Comparison of ENCODE assay signal across 17 cellular contexts in genomic region chr1:67673468-67674201, GRCh38. TPM values are rescaled to one million over a fixed set of nuclear protein-coding genes. Genes with fewer than 3 reads are reported as not detected.
DNase-seq lines count a peak whose midpoint lies in the region; ATAC-seq and TF ChIP-seq lines count a peak whose summit lies in the region.
"Had no signal": no experiment of that assay in that cellular context is flagged by ENCODE, and none has a peak within 500 bp of the region (broad histone marks: within the 10 kb centered on the region; RNA-seq: fewer than 3 reads in every experiment).

No MANE protein-coding gene starts in this region.

- H3K4me1 ChIP-seq in CD8-positive, alpha-beta T cell (ENCODE audit: insufficient read depth, low read length), result peaks cover 21% of the 10 kb centered on the region
- H3K4me1 ChIP-seq in Karpas-422 (ENCODE audit: low read length) (peaks cover 45% of the 10 kb centered on the region), psoas muscle (peaks cover 33% of the 10 kb centered on the region)
- H3K4me1 ChIP-seq: body of pancreas, foreskin keratinocyte had no signal

- H3K4me3 Mint-ChIP-seq in CD8-positive, alpha-beta T cell, result no peak overlapping the region
- H3K4me3 Mint-ChIP-seq in activated T-helper 1 cell treated with anti-CD3 and anti-CD28 coated beads, Interleukin-12 subunit alpha, Interleukin-12 subunit beta, Interleukin-2, Interleukin-4 antibody, amounts not matched to agents 30 ng/mL and 10 ng/mL and 1 ng/mL, durations not matched to agents 14 hours and 24 hours and 36 hours, result no peak overlapping the region
- no peak overlapping the region for H3K4me3 Mint-ChIP-seq in MCF 10A (ENCODE audit: unreplicated experiment)
- no peak overlapping the region for H3K4me3 Mint-ChIP-seq in T-helper 2 cell treated with Interferon-gamma antibody and Interleukin-4, amounts not matched to agents 5 μg/mL and 100 μg/mL, for 36 hours
- H3K4me3 Mint-ChIP-seq: CD14-positive monocyte, GM23338 had no signal

- no peak for TF ChIP-seq CTCF in CD8-positive, alpha-beta T cell (IDR thresholded peaks at IDR 0.05)
- TF ChIP-seq CTCF in psoas muscle (IDR thresholded peaks at IDR 0.05) (no peak), MCF 10A (IDR thresholded peaks at IDR 0.05; ENCODE audit: unreplicated experiment) (no peak)

- H3K36me3 Mint-ChIP-seq in CD8-positive, alpha-beta T cell, result no peaks in the 10 kb centered on the region
- H3K36me3 Mint-ChIP-seq in activated T-helper 1 cell treated with anti-CD3 and anti-CD28 coated beads, Interleukin-12 subunit alpha, Interleukin-12 subunit beta, Interleukin-2, Interleukin-4 antibody, amounts not matched to agents 30 ng/mL and 10 ng/mL and 1 ng/mL, durations not matched to agents 14 hours and 24 hours and 36 hours (ENCODE audit: low read depth), result peaks cover 2% of the 10 kb centered on the region
- H3K36me3 Mint-ChIP-seq in MCF 10A (ENCODE audit: insufficient read depth, unreplicated experiment), result no peaks in the 10 kb centered on the region
- no peaks in the 10 kb centered on the region for H3K36me3 Mint-ChIP-seq in T-helper 2 cell treated with Interferon-gamma antibody and Interleukin-4, amounts not matched to agents 5 μg/mL and 100 μg/mL, for 36 hours (ENCODE audit: low read depth)
- H3K36me3 Mint-ChIP-seq: CD14-positive monocyte had no signal

- no peaks in the 10 kb centered on the region for H3K79me2 ChIP-seq in Karpas-422 (ENCODE audit: low read length)

- WGBS in psoas muscle, 3 donors, result 91 to 98% (median 97%) methylated on average over 1 of the region's 1 CpG

- ATAC-seq in CD8-positive, alpha-beta T cell, result no peak
- ATAC-seq in psoas muscle, result no peak
- ATAC-seq: body of pancreas, foreskin keratinocyte had no signal

- BruUV-seq in MCF 10A (replicated peaks; lab: Mats Ljungman, UMichigan), result no TSS peak

- CTCF ChIA-PET in CD8-positive, alpha-beta T cell (lab: Charles Lee), result interaction anchor here (1.7 to 1.8 kb wide), 2 partner anchors 95 to 112 kb away, joined by 4 to 6 read pairs; no protein-coding TSS in a partner anchor
- CTCF ChIA-PET in MCF 10A (lab: Yijun Ruan, JAX), result interaction anchor here (0.6 to 1.4 kb wide), 5 partner anchors 55 to 138 kb away, joined by 3 to 6 read pairs (median 3); no protein-coding TSS in a partner anchor

- peaks cover 5% of the 10 kb centered on the region for H3K27me3 Mint-ChIP-seq in CD8-positive, alpha-beta T cell (ENCODE audit: low read depth)
- H3K27me3 Mint-ChIP-seq in activated T-helper 1 cell treated with anti-CD3 and anti-CD28 coated beads, Interleukin-12 subunit alpha, Interleukin-12 subunit beta, Interleukin-2, Interleukin-4 antibody, amounts not matched to agents 30 ng/mL and 10 ng/mL and 1 ng/mL, durations not matched to agents 14 hours and 24 hours and 36 hours (ENCODE audit: insufficient read depth), result peaks cover 29% of the 10 kb centered on the region
- H3K27me3 Mint-ChIP-seq in MCF 10A (ENCODE audit: insufficient read depth, unreplicated experiment), result no peaks in the 10 kb centered on the region
- peaks cover 39% of the 10 kb centered on the region for H3K27me3 Mint-ChIP-seq in T-helper 2 cell treated with Interferon-gamma antibody and Interleukin-4, amounts not matched to agents 5 μg/mL and 100 μg/mL, for 36 hours (ENCODE audit: low read depth)

- H3K36me3 ChIP-seq in CD8-positive, alpha-beta T cell (ENCODE audit: insufficient read depth, low read length), result no peaks in the 10 kb centered on the region
- H3K36me3 ChIP-seq in Karpas-422 (ENCODE audit: insufficient read depth, low read length) (no peaks in the 10 kb centered on the region), psoas muscle (ENCODE audit: insufficient read depth in 1 of 2, low read depth in 1 of 2) (no peaks in the 10 kb centered on the region)
- H3K36me3 ChIP-seq: esophagus squamous epithelium, heart left ventricle, MG63, upper lobe of left lung had no signal

- no peaks in the 10 kb centered on the region for H4K20me1 ChIP-seq in Karpas-422 (ENCODE audit: insufficient read depth, low read depth, low read length)

- H3K9ac ChIP-seq in Karpas-422 (ENCODE audit: low read length), result no peak overlapping the region

- no peak for DNase-seq in CD8-positive, alpha-beta T cell
- DNase-seq in Karpas-422 (no peak), psoas muscle (no peak), MCF 10A (ENCODE audit: unreplicated experiment) (no peak), cardiac septum (ENCODE audit: low spot score) (no peak)
- no peak for DNase-seq in activated T-helper 1 cell treated with anti-CD3 and anti-CD28 coated beads, Interleukin-12 subunit alpha, Interleukin-12 subunit beta, Interleukin-2, Interleukin-4 antibody, amounts not matched to agents 30 ng/mL and 10 ng/mL and 1 ng/mL, durations not matched to agents 14 hours and 24 hours and 36 hours (ENCODE audit: low spot score)
- no peak for DNase-seq in T-helper 2 cell treated with Interferon-gamma antibody and Interleukin-4, amounts not matched to agents 5 μg/mL and 100 μg/mL, for 36 hours (ENCODE audit: low spot score)
- DNase-seq: cerebellar nuclear complex, EL, esophagus squamous epithelium, foreskin keratinocyte had no signal

- peaks cover 22% of the 10 kb centered on the region for H3K4me1 Mint-ChIP-seq in CD8-positive, alpha-beta T cell (ENCODE audit: low read depth)
- peaks cover 26% of the 10 kb centered on the region for H3K4me1 Mint-ChIP-seq in activated T-helper 1 cell treated with anti-CD3 and anti-CD28 coated beads, Interleukin-12 subunit alpha, Interleukin-12 subunit beta, Interleukin-2, Interleukin-4 antibody, amounts not matched to agents 30 ng/mL and 10 ng/mL and 1 ng/mL, durations not matched to agents 14 hours and 24 hours and 36 hours (ENCODE audit: low read depth)
- H3K4me1 Mint-ChIP-seq in MCF 10A (ENCODE audit: insufficient read depth, unreplicated experiment), result no peaks in the 10 kb centered on the region
- peaks cover 24% of the 10 kb centered on the region for H3K4me1 Mint-ChIP-seq in T-helper 2 cell treated with Interferon-gamma antibody and Interleukin-4, amounts not matched to agents 5 μg/mL and 100 μg/mL, for 36 hours (ENCODE audit: low read depth)

- no peak overlapping the region for H3K4me3 ChIP-seq in CD8-positive, alpha-beta T cell (ENCODE audit: low read depth, low read length)
- H3K4me3 ChIP-seq in Karpas-422 (ENCODE audit: low read length) (no peak overlapping the region), psoas muscle (no peak overlapping the region)
- H3K4me3 ChIP-seq: body of pancreas, esophagus squamous epithelium, GM23338, heart left ventricle, MG63, upper lobe of left lung had no signal

- H3K27me3 ChIP-seq in CD8-positive, alpha-beta T cell (ENCODE audit: insufficient read depth, low read length), result no peaks in the 10 kb centered on the region
- H3K27me3 ChIP-seq in Karpas-422 (ENCODE audit: low read length) (no peaks in the 10 kb centered on the region), psoas muscle (ENCODE audit: insufficient read depth in 3 of 3, low read length in 2 of 3) (no peaks in the 10 kb centered on the region)
- H3K27me3 ChIP-seq: body of pancreas, esophagus squamous epithelium, foreskin keratinocyte, heart left ventricle, MG63, upper lobe of left lung had no signal

- no peaks in the 10 kb centered on the region for H3K9me2 ChIP-seq in Karpas-422 (replicated peaks; ENCODE audit: insufficient read depth, low read length)

- H3K4me2 ChIP-seq in Karpas-422 (ENCODE audit: low read depth, low read length, poor library complexity, severe bottlenecking), result no peak overlapping the region
- H3K4me2 ChIP-seq: GM23338 had no signal

- intact Hi-C loops in CD8-positive, alpha-beta T cell (cut with DNase I, micrococcal nuclease), result loop anchor here in 1 of 2 experiments (1.0 kb wide), 1 partner anchor 12 kb away; the partner anchor contains the start of gene GADD45A
- intact Hi-C loops in activated T-helper 1 cell treated with anti-CD3 and anti-CD28 coated beads, Interleukin-12 subunit alpha, Interleukin-12 subunit beta, Interleukin-2, Interleukin-4 antibody, amounts not matched to agents 30 ng/mL and 10 ng/mL and 1 ng/mL, durations not matched to agents 14 hours and 24 hours and 36 hours (cut with micrococcal nuclease), result loop anchor here (1.0 kb wide), 1 partner anchor 11 kb away; no protein-coding TSS in a partner anchor
- intact Hi-C loops in psoas muscle (cut with DNase I) (no loop called here), MCF 10A (cut with micrococcal nuclease) (no loop called here), cardiac septum (cut with DNase I) (no loop called here)

- H3K27ac Mint-ChIP-seq in CD8-positive, alpha-beta T cell, result peak overlapping the region; percentile 72
- H3K27ac Mint-ChIP-seq in activated T-helper 1 cell treated with anti-CD3 and anti-CD28 coated beads, Interleukin-12 subunit alpha, Interleukin-12 subunit beta, Interleukin-2, Interleukin-4 antibody, amounts not matched to agents 30 ng/mL and 10 ng/mL and 1 ng/mL, durations not matched to agents 14 hours and 24 hours and 36 hours, result peak overlapping the region; percentile 55
- H3K27ac Mint-ChIP-seq in MCF 10A (ENCODE audit: low read depth, unreplicated experiment), result no peak overlapping the region
- H3K27ac Mint-ChIP-seq in T-helper 2 cell treated with Interferon-gamma antibody and Interleukin-4, amounts not matched to agents 5 μg/mL and 100 μg/mL, for 36 hours, result no peak overlapping the region
- H3K27ac Mint-ChIP-seq: CD14-positive monocyte, GM23338 had no signal

- no peak overlapping the region for H3K27ac ChIP-seq in CD8-positive, alpha-beta T cell (ENCODE audit: low read depth, low read length)
- peak overlapping the region; percentile 71; the same call in 1 of the 2 replicates for H3K27ac ChIP-seq in Karpas-422 (ENCODE audit: low read length)
- peak overlapping the region; percentile 70 for H3K27ac ChIP-seq in psoas muscle
- H3K27ac ChIP-seq: body of pancreas, foreskin keratinocyte had no signal

- POLR2A ChIA-PET in CD8-positive, alpha-beta T cell (lab: Charles Lee), result interaction anchor here (4.9 kb wide), 1 partner anchor 12 kb away, joined by 46 read pairs; the partner anchor contains the start of gene GADD45A
- POLR2A ChIA-PET in MCF 10A (lab: Yijun Ruan, JAX), result interaction anchor here (0.9 to 2.2 kb wide), 2 partner anchors 10 to 17 kb away, joined by 3 to 7 read pairs; no protein-coding TSS in a partner anchor

- no peaks in the 10 kb centered on the region for H3K9me3 Mint-ChIP-seq in CD8-positive, alpha-beta T cell
- H3K9me3 Mint-ChIP-seq in activated T-helper 1 cell treated with anti-CD3 and anti-CD28 coated beads, Interleukin-12 subunit alpha, Interleukin-12 subunit beta, Interleukin-2, Interleukin-4 antibody, amounts not matched to agents 30 ng/mL and 10 ng/mL and 1 ng/mL, durations not matched to agents 14 hours and 24 hours and 36 hours, result no peaks in the 10 kb centered on the region
- H3K9me3 Mint-ChIP-seq in MCF 10A (ENCODE audit: unreplicated experiment), result no peaks in the 10 kb centered on the region
- no peaks in the 10 kb centered on the region for H3K9me3 Mint-ChIP-seq in T-helper 2 cell treated with Interferon-gamma antibody and Interleukin-4, amounts not matched to agents 5 μg/mL and 100 μg/mL, for 36 hours
- H3K9me3 Mint-ChIP-seq: CD14-positive monocyte, GM23338 had no signal

- no peaks in the 10 kb centered on the region for H3K9me3 ChIP-seq in CD8-positive, alpha-beta T cell (ENCODE audit: low read length)
- no peaks in the 10 kb centered on the region for H3K9me3 ChIP-seq in Karpas-422 (ENCODE audit: low read length)
- H3K9me3 ChIP-seq in psoas muscle, result no peaks in the 10 kb centered on the region
- H3K9me3 ChIP-seq: body of pancreas, esophagus squamous epithelium, heart left ventricle, MG63, upper lobe of left lung had no signal

- peak overlapping the region; percentile 46; the same call in 1 of the 2 replicates for H2AFZ ChIP-seq in Karpas-422 (ENCODE audit: low read length)
- H2AFZ ChIP-seq: GM23338 had no signal

RNA-seq across cellular contexts. Expression of gene GADD45A, which starts 11.4 kb away (rescaled TPM):
- total RNA-seq in CD8-positive, alpha-beta T cell, result 100 to 1,000 TPM; 194 to 196 TPM
- total RNA-seq in Karpas-422 (2014; rRNA removed; shearing (Covaris generic); ENCODE audit: low replicate concordance), result 6.5 and 13.3 TPM in 2 replicates
- total RNA-seq in activated T-helper 1 cell treated with anti-CD3 and anti-CD28 coated beads, Interleukin-12 subunit alpha, Interleukin-12 subunit beta, Interleukin-2, Interleukin-4 antibody, amounts not matched to agents 30 ng/mL and 10 ng/mL and 1 ng/mL, durations not matched to agents 14 hours and 24 hours and 36 hours, result 47.3 and 48.2 TPM in 2 replicates
- total RNA-seq in psoas muscle (100 to 1,000 TPM in 3 of 4 donors, 10 to 100 TPM in 1; 93.5 to 505 (median 230) TPM), MCF 10A (2022) (183 and 225 TPM in 2 replicates), cardiac septum (94.9 TPM)
- 100 to 1,000 TPM in 2 of 3 donors, 10 to 100 TPM in 1; 88.8 to 248 (median 197) TPM for polyA plus RNA-seq in psoas muscle

Comparison
In these comparisons a context has a peak if more than half of its experiments do, and no peak if none do; other contexts are left out.
1. H3K27ac Mint-ChIP-seq: peak in CD8-positive, alpha-beta T cell (single experiment) and activated T-helper 1 cell treated with anti-CD3 and anti-CD28 coated beads, Interleukin-12 subunit alpha, Interleukin-12 subunit beta, Interleukin-2, Interleukin-4 antibody, amounts not matched to agents 30 ng/mL and 10 ng/mL and 1 ng/mL, durations not matched to agents 14 hours and 24 hours and 36 hours (single experiment); none in MCF 10A (single experiment) and T-helper 2 cell treated with Interferon-gamma antibody and Interleukin-4, amounts not matched to agents 5 μg/mL and 100 μg/mL, for 36 hours (single experiment).